ENCODE assay signal across 12 cellular contexts in genomic region chr7:36794689-36795088, GRCh38.
DNase-seq lines count a peak whose midpoint lies in the region; ATAC-seq, FAIRE-seq and TF ChIP-seq lines count a peak whose summit lies in the region.
"Had no signal": no experiment of that assay in that cellular context is flagged by ENCODE, and none has a peak within 500 bp of the region (broad histone marks: within the 10 kb centered on the region; RNA-seq: fewer than 3 reads in every experiment).

No MANE protein-coding gene starts in this region.

- H3K9ac ChIP-seq in mesendoderm (ENCODE audit: low read length) = no peak overlapping the region

- H2BK15ac ChIP-seq in mesendoderm (replicated peaks; ENCODE audit: low read depth) = no peak overlapping the region

- H3K4me1 Mint-ChIP-seq in stimulated activated memory B cell treated with anti-CD40 and anti-IgM and Interleukin-4, amounts not matched to agents 10 μg/mL and 1 μg/mL and 100 μg/mL, for 72 hours = peaks cover 6% of the 10 kb centered on the region
- H3K4me1 Mint-ChIP-seq: activated B cell treated with CpG ODN at 0.5 μM for 24 hours had no signal

- H3K4me3 Mint-ChIP-seq in stimulated activated memory B cell treated with anti-CD40 and anti-IgM and Interleukin-4, amounts not matched to agents 10 μg/mL and 1 μg/mL and 100 μg/mL, for 72 hours = no peak overlapping the region
- H3K4me3 Mint-ChIP-seq: activated B cell treated with CpG ODN at 0.5 μM for 24 hours had no signal

- no peak overlapping the region for H2BK5ac ChIP-seq in mesendoderm (ENCODE audit: low read length)

- no peak overlapping the region for H4K5ac ChIP-seq in mesendoderm (ENCODE audit: low read length)

- no peaks in the 10 kb centered on the region for H3K9me3 Mint-ChIP-seq in stimulated activated memory B cell treated with anti-CD40 and anti-IgM and Interleukin-4, amounts not matched to agents 10 μg/mL and 1 μg/mL and 100 μg/mL, for 72 hours
- H3K9me3 Mint-ChIP-seq: activated B cell treated with CpG ODN at 0.5 μM for 24 hours had no signal

- no peak overlapping the region for H3K4me3 ChIP-seq in mesendoderm (ENCODE audit: low read length)

- no peak for ATAC-seq in esophagus mucosa
- no peak for ATAC-seq in stimulated activated memory B cell treated with anti-CD40 and anti-IgM and Interleukin-4, amounts not matched to agents 10 μg/mL and 1 μg/mL and 100 μg/mL, for 72 hours

- H4K8ac ChIP-seq in mesendoderm (ENCODE audit: low read depth, low read length) = no peak overlapping the region

- no peaks in the 10 kb centered on the region for H3K4me1 ChIP-seq in mesendoderm (ENCODE audit: control insufficient read depth, low read depth, low read length)

- no peaks in the 10 kb centered on the region for H3K36me3 Mint-ChIP-seq in stimulated activated memory B cell treated with anti-CD40 and anti-IgM and Interleukin-4, amounts not matched to agents 10 μg/mL and 1 μg/mL and 100 μg/mL, for 72 hours

- no peak overlapping the region for H3K56ac ChIP-seq in mesendoderm (ENCODE audit: low read length)

- no peak overlapping the region for H2BK120ac ChIP-seq in mesendoderm (ENCODE audit: low read depth, low read length)

- no peak overlapping the region for H3K27ac ChIP-seq in mesendoderm (ENCODE audit: low read depth, low read length)

- no peak overlapping the region for H3K4me2 ChIP-seq in mesendoderm (ENCODE audit: low read length)

- FAIRE-seq in H54 (lab: Jason Lieb, UNC) = no peak
- FAIRE-seq: D721Med had no signal

- no peak overlapping the region for H3K23ac ChIP-seq in mesendoderm (ENCODE audit: low read length)

- no peak for TF ChIP-seq POLR2A in H54 (IDR thresholded peaks at IDR 0.05; ENCODE audit: low read depth, low read length)

- no peaks in the 10 kb centered on the region for H3K36me3 ChIP-seq in mesendoderm (ENCODE audit: control insufficient read depth, insufficient read depth, low read length)

- H3K79me2 ChIP-seq in mesendoderm (ENCODE audit: control insufficient read depth, insufficient read depth, low read length) = no peaks in the 10 kb centered on the region

- H2AK5ac ChIP-seq in mesendoderm (ENCODE audit: low read length) = no peak overlapping the region

- H3K27me3 Mint-ChIP-seq in stimulated activated memory B cell treated with anti-CD40 and anti-IgM and Interleukin-4, amounts not matched to agents 10 μg/mL and 1 μg/mL and 100 μg/mL, for 72 hours = no peaks in the 10 kb centered on the region
- H3K27me3 Mint-ChIP-seq: activated B cell treated with CpG ODN at 0.5 μM for 24 hours had no signal

- H3K4ac ChIP-seq in mesendoderm (ENCODE audit: low read depth, low read length) = no peak overlapping the region

- peak; percentile 92 for DNase-seq in DMS 273 (lab: John Stamatoyannopoulos, UW; ENCODE audit: unreplicated experiment)
- peak; percentile 40 for DNase-seq in NCI-H2171 (lab: John Stamatoyannopoulos, UW)
- DNase-seq in cerebellum (ENCODE audit: low spot score) = peak; percentile 8
- peak; percentile 23 for DNase-seq in mesendoderm
- DNase-seq in H54 (ENCODE audit: insufficient read length, low spot score) = no peak
- DNase-seq in Ammon's horn (ENCODE audit: low spot score) = no peak
- DNase-seq: activated B cell treated with CpG ODN at 0.5 μM for 24 hours; KG1; stimulated activated CD4-positive, alpha-beta T cell treated with anti-CD3 and anti-CD28 coated beads, Interleukin-2, amount 100 ng/mL, for 48 hours had no signal

- no peaks in the 10 kb centered on the region for H3K79me1 ChIP-seq in mesendoderm (ENCODE audit: low read length)

- no CpG with 5 or more reads among the region's 3 CpGs for WGBS in mesendoderm (ENCODE audit: extremely low coverage, insufficient coverage, low lambda C conversion rate)

- no peak overlapping the region for H3K27ac Mint-ChIP-seq in stimulated activated memory B cell treated with anti-CD40 and anti-IgM and Interleukin-4, amounts not matched to agents 10 μg/mL and 1 μg/mL and 100 μg/mL, for 72 hours
- H3K27ac Mint-ChIP-seq: activated B cell treated with CpG ODN at 0.5 μM for 24 hours had no signal

- no peak overlapping the region for H3K18ac ChIP-seq in mesendoderm (ENCODE audit: low read length)

- H3K27me3 ChIP-seq in mesendoderm (ENCODE audit: insufficient read depth, low read length, poor library complexity) = no peaks in the 10 kb centered on the region

Comparison
In these comparisons a context has a peak if more than half of its experiments do, and no peak if none do; other contexts are left out.
1. DNase-seq: peak in DMS 273 (single experiment), NCI-H2171 (single experiment), cerebellum (single experiment) and mesendoderm (single experiment); none in H54 (single experiment) and Ammon's horn (single experiment).